Comparison of ENCODE assay signal across 14 cellular contexts in the genomic region with DNA sequence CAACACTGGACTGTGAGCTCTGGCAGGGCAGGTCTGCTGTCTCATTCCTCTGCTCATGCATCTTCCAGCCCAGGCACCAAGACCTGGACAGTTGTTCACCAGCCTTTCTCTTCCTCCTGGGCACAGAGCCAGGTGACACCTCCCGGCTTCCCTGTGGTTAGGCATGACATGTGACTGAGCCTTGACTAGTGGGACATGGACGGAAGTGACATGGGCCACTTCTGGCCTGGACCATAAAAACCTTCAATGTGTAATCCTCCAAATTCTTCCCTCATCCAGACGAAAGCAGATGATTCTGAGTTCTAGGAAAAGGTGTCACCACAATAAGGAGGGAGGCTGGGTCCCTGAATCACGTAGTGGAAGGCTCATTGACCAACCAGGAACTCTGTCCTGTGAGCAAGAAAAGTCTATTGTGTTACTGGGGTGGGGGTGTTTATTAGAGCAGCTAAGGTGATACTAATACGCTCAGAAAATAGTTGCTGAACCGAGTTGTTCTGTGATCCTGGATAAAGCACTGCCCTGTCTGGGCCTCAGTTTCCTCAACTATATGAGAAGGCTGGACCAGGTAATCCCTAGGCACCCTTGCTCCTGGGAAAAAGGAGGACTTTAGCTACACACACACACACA. TPM values are rescaled to one million over a fixed set of nuclear protein-coding genes. Genes with fewer than 3 reads are reported as not detected.
DNase-seq lines count a peak whose midpoint lies in the region; ATAC-seq and TF ChIP-seq lines count a peak whose summit lies in the region.
"Had no signal": no experiment of that assay in that cellular context is flagged by ENCODE, and none has a peak within 500 bp of the region (broad histone marks: within the 10 kb centered on the region; RNA-seq: fewer than 3 reads in every experiment).

No MANE protein-coding gene starts in this region.

- no peak overlapping the region for H2AFZ ChIP-seq in OCI-LY1 (ENCODE audit: low read length)

- no peak for TF ChIP-seq CTCF in OCI-LY1 (IDR thresholded peaks at IDR 0.05; ENCODE audit: low read length)

- no peak overlapping the region for H3K4me3 ChIP-seq in OCI-LY1 (ENCODE audit: low read depth, low read length, poor library complexity, severe bottlenecking)
- H3K4me3 ChIP-seq: heart left ventricle, skin epidermis had no signal

- no peaks in the 10 kb centered on the region for H3K27me3 ChIP-seq in OCI-LY1 (ENCODE audit: insufficient read depth, low read length)
- H3K27me3 ChIP-seq: heart left ventricle had no signal

- H3K4me2 ChIP-seq in OCI-LY1 (ENCODE audit: low read length), result no peak overlapping the region

- intact Hi-C loops in posterior vena cava (cut with DNase I), result no loop called here

- H3K9me3 Mint-ChIP-seq in activated naive CD8-positive, alpha-beta T cell treated with anti-CD3 and anti-CD28 coated beads, Interleukin-2, amount 10 ng/mL, durations not matched to agents 7 days and 5 days, result no peaks in the 10 kb centered on the region
- H3K9me3 Mint-ChIP-seq in activated naive CD8-positive, alpha-beta T cell treated with anti-CD3 and anti-CD28 coated beads, Interleukin-2, amount 50 U/mL, for 24 hours, result peaks cover 3% of the 10 kb centered on the region
- H3K9me3 Mint-ChIP-seq: activated naive CD4-positive, alpha-beta T cell treated with anti-CD3 and anti-CD28 coated beads for 36 hours had no signal

- no peaks in the 10 kb centered on the region for H4K20me1 ChIP-seq in OCI-LY1 (ENCODE audit: insufficient read depth, low read length)

- peaks cover 54% of the 10 kb centered on the region for H3K4me1 ChIP-seq in OCI-LY1 (ENCODE audit: insufficient read depth, low read length, severe bottlenecking)
- H3K4me1 ChIP-seq: heart left ventricle had no signal

- no peaks in the 10 kb centered on the region for H3K27me3 Mint-ChIP-seq in activated naive CD8-positive, alpha-beta T cell treated with anti-CD3 and anti-CD28 coated beads, Interleukin-2, amount 10 ng/mL, durations not matched to agents 7 days and 5 days
- H3K27me3 Mint-ChIP-seq in activated naive CD8-positive, alpha-beta T cell treated with anti-CD3 and anti-CD28 coated beads, Interleukin-2, amount 50 U/mL, for 24 hours, result no peaks in the 10 kb centered on the region

- no peaks in the 10 kb centered on the region for H3K36me3 ChIP-seq in OCI-LY1 (ENCODE audit: insufficient read depth, low read length)
- H3K36me3 ChIP-seq: heart left ventricle had no signal

- no peaks in the 10 kb centered on the region for H3K79me2 ChIP-seq in OCI-LY1 (ENCODE audit: insufficient read depth, low read length)

- peak overlapping the region; percentile 56 for H3K27ac Mint-ChIP-seq in activated naive CD8-positive, alpha-beta T cell treated with anti-CD3 and anti-CD28 coated beads, Interleukin-2, amount 10 ng/mL, durations not matched to agents 7 days and 5 days
- H3K27ac Mint-ChIP-seq in activated naive CD8-positive, alpha-beta T cell treated with anti-CD3 and anti-CD28 coated beads, Interleukin-2, amount 50 U/mL, for 24 hours, result no peak overlapping the region
- H3K27ac Mint-ChIP-seq: activated naive CD4-positive, alpha-beta T cell treated with anti-CD3 and anti-CD28 coated beads for 36 hours had no signal

- peaks cover 26% of the 10 kb centered on the region for H3K4me1 Mint-ChIP-seq in activated naive CD8-positive, alpha-beta T cell treated with anti-CD3 and anti-CD28 coated beads, Interleukin-2, amount 10 ng/mL, durations not matched to agents 7 days and 5 days
- peaks cover 43% of the 10 kb centered on the region for H3K4me1 Mint-ChIP-seq in activated naive CD8-positive, alpha-beta T cell treated with anti-CD3 and anti-CD28 coated beads, Interleukin-2, amount 50 U/mL, for 24 hours

- H3K27ac ChIP-seq in OCI-LY1 (ENCODE audit: low read depth, low read length, poor library complexity, severe bottlenecking), result peak overlapping the region; percentile 25
- H3K27ac ChIP-seq: heart left ventricle, skin epidermis had no signal

- H3K9me2 ChIP-seq in OCI-LY1 (ENCODE audit: low read depth, low read length), result no peaks in the 10 kb centered on the region

- no peaks in the 10 kb centered on the region for H3F3A ChIP-seq in OCI-LY1 (ENCODE audit: insufficient read depth, low read length)

- no peak for DNase-seq in activated naive CD8-positive, alpha-beta T cell treated with anti-CD3 and anti-CD28 coated beads, Interleukin-2, amount 10 ng/mL, durations not matched to agents 7 days and 5 days
- DNase-seq in activated naive CD8-positive, alpha-beta T cell treated with anti-CD3 and anti-CD28 coated beads, Interleukin-2, amount 50 U/mL, for 24 hours, result no peak
- DNase-seq in erythroblast (lab: John Stamatoyannopoulos, UW) (peak; percentile 49 to 55), ureter (ENCODE audit: low spot score) (peak; percentile 84), NCI-H1092 treated with DMSO at 0.1 percent for 48 hours (lab: John Stamatoyannopoulos, UW) (no peak), posterior vena cava (ENCODE audit: low spot score) (no peak)
- DNase-seq: activated naive CD4-positive, alpha-beta T cell treated with anti-CD3 and anti-CD28 coated beads for 36 hours; heart left ventricle had no signal

- no peak overlapping the region for H3K9ac ChIP-seq in OCI-LY1 (ENCODE audit: low read length)

- POLR2A ChIA-PET in activated naive CD8-positive, alpha-beta T cell treated with anti-CD3 and anti-CD28 coated beads, Interleukin-2, amount 10 ng/mL, durations not matched to agents 7 days and 5 days (lab: Charles Lee), result interaction anchor here (1.7 kb wide), 1 partner anchor 10 kb away, joined by 7 read pairs; no protein-coding TSS in a partner anchor

- H3K9me3 ChIP-seq in OCI-LY1 (ENCODE audit: low read length), result no peaks in the 10 kb centered on the region
- H3K9me3 ChIP-seq: heart left ventricle had no signal

- H3K4me3 Mint-ChIP-seq in activated naive CD8-positive, alpha-beta T cell treated with anti-CD3 and anti-CD28 coated beads, Interleukin-2, amount 10 ng/mL, durations not matched to agents 7 days and 5 days, result no peak overlapping the region
- H3K4me3 Mint-ChIP-seq in activated naive CD8-positive, alpha-beta T cell treated with anti-CD3 and anti-CD28 coated beads, Interleukin-2, amount 50 U/mL, for 24 hours, result no peak overlapping the region
- H3K4me3 Mint-ChIP-seq: activated naive CD4-positive, alpha-beta T cell treated with anti-CD3 and anti-CD28 coated beads for 36 hours had no signal

- H3K36me3 Mint-ChIP-seq in activated naive CD8-positive, alpha-beta T cell treated with anti-CD3 and anti-CD28 coated beads, Interleukin-2, amount 10 ng/mL, durations not matched to agents 7 days and 5 days, result no peaks in the 10 kb centered on the region
- no peaks in the 10 kb centered on the region for H3K36me3 Mint-ChIP-seq in activated naive CD8-positive, alpha-beta T cell treated with anti-CD3 and anti-CD28 coated beads, Interleukin-2, amount 50 U/mL, for 24 hours (ENCODE audit: low read depth)

- ATAC-seq in activated naive CD8-positive, alpha-beta T cell treated with anti-CD3 and anti-CD28 coated beads, Interleukin-2, amount 10 ng/mL, durations not matched to agents 7 days and 5 days (ENCODE audit: low read depth), result no peak
- no peak for ATAC-seq in activated naive CD8-positive, alpha-beta T cell treated with anti-CD3 and anti-CD28 coated beads, Interleukin-2, amount 50 U/mL, for 24 hours
- ATAC-seq in GM21515 (IDR thresholded peaks at IDR 0.05; ENCODE audit: unreplicated experiment), result no peak
- ATAC-seq: activated CD4-positive, CD25-positive, alpha-beta regulatory T cell treated with anti-CD3 and anti-CD28 coated beads, Interleukin-2, amount 50 U/mL, for 24 hours had no signal

- TF ChIP-seq POLR2A in erythroblast (IDR thresholded peaks at IDR 0.05; ENCODE audit: low read length), result no peak

RNA-seq across cellular contexts. Expression of a gene that starts 26.6 kb away (rescaled TPM):
- not detected for total RNA-seq in activated naive CD8-positive, alpha-beta T cell treated with anti-CD3 and anti-CD28 coated beads, Interleukin-2, amount 10 ng/mL, durations not matched to agents 7 days and 5 days
- total RNA-seq in ureter (0.05 TPM), posterior vena cava (under 1 TPM in 1 of 2 donors, not detected in 1; 0.05 TPM)
- total RNA-seq: activated naive CD4-positive, alpha-beta T cell treated with anti-CD3 and anti-CD28 coated beads for 36 hours; dermis microvascular lymphatic vessel endothelial cell; mononuclear cell had no signal

Comparison
In these comparisons a context has a peak if more than half of its experiments do, and no peak if none do; other contexts are left out.
1. DNase-seq: peak in erythroblast (2 of 2) and ureter (single experiment); none in activated naive CD8-positive, alpha-beta T cell treated with anti-CD3 and anti-CD28 coated beads, Interleukin-2, amount 10 ng/mL, durations not matched to agents 7 days and 5 days (single experiment), activated naive CD8-positive, alpha-beta T cell treated with anti-CD3 and anti-CD28 coated beads, Interleukin-2, amount 50 U/mL, for 24 hours (single experiment), NCI-H1092 treated with DMSO at 0.1 percent for 48 hours (single experiment) and posterior vena cava (single experiment).